12 cellular contexts compared by ENCODE assay signal in the genomic region with DNA sequence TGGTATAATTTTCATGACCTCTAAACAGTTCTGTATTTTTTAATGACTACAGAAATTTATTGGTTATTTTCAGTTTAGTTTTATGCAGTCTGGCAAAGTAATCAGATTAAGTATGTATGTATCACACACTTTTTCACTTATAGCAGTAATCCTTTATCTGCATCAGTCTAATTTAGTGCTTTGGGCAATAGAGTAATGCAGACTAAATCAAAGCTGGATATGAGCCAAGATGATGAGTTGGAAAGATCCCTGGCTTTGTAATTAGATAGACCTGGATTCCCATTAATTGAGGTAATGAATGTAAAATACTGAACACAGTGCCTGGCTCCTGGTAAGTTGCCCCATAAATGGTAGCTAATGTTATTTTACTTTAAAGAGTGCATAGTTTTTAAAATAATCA.
"Had no signal": no experiment of that assay in that cellular context is flagged by ENCODE, and none has a peak within 500 bp of the region (broad histone marks: within the 10 kb centered on the region; RNA-seq: fewer than 3 reads in every experiment).

No MANE protein-coding gene starts in this region.

- H3K4me3 Mint-ChIP-seq: activated CD4-positive, alpha-beta memory T cell treated with anti-CD3 and anti-CD28 coated beads for 36 hours; activated naive CD8-positive, alpha-beta T cell; stimulated activated naive CD8-positive, alpha-beta T cell treated with anti-CD3 and anti-CD28 coated beads, Interleukin-15, Interleukin-2, amounts not matched to agents 100 ng/mL and 50 ng/mL, for 24 hours had no signal

- H3K27ac Mint-ChIP-seq: activated CD4-positive, alpha-beta memory T cell treated with anti-CD3 and anti-CD28 coated beads for 36 hours; activated naive CD8-positive, alpha-beta T cell; stimulated activated naive CD8-positive, alpha-beta T cell treated with anti-CD3 and anti-CD28 coated beads, Interleukin-15, Interleukin-2, amounts not matched to agents 100 ng/mL and 50 ng/mL, for 24 hours had no signal

- H3K36me3 Mint-ChIP-seq: activated CD4-positive, alpha-beta memory T cell treated with anti-CD3 and anti-CD28 coated beads for 36 hours; activated naive CD8-positive, alpha-beta T cell had no signal

- H3K27me3 Mint-ChIP-seq: activated CD4-positive, alpha-beta memory T cell treated with anti-CD3 and anti-CD28 coated beads for 36 hours; activated naive CD8-positive, alpha-beta T cell; stimulated activated naive CD8-positive, alpha-beta T cell treated with anti-CD3 and anti-CD28 coated beads, Interleukin-15, Interleukin-2, amounts not matched to agents 100 ng/mL and 50 ng/mL, for 24 hours had no signal

- H3K36me3 ChIP-seq: colonic mucosa, pancreas had no signal

- H3K4me3 ChIP-seq: colonic mucosa, pancreas had no signal

- ATAC-seq: pancreas had no signal

- H3K9me3 ChIP-seq: colonic mucosa, pancreas had no signal

- DNase-seq: activated CD4-positive, alpha-beta memory T cell treated with anti-CD3 and anti-CD28 coated beads for 36 hours; activated gamma-delta T cell; activated T-cell treated with anti-CD3 and anti-CD28 coated beads, Interleukin-2, amount 50 U/mL, for 48 hours; colonic mucosa; effector CD4-positive, alpha-beta T cell; kidney glomerular epithelial cell; pancreas; stimulated activated CD4-positive, alpha-beta T cell treated with anti-CD3 and anti-CD28 coated beads, Interleukin-4, amount 100 ng/mL, for 1 hour; T-helper 9 cell had no signal

- H3K27me3 ChIP-seq: colonic mucosa, pancreas had no signal

- H3K27ac ChIP-seq: colonic mucosa, epithelial cell of prostate, pancreas had no signal

- H3K4me1 ChIP-seq: colonic mucosa, pancreas had no signal
